Comparison of ENCODE assay signal across 16 cellular contexts in the genomic region with DNA sequence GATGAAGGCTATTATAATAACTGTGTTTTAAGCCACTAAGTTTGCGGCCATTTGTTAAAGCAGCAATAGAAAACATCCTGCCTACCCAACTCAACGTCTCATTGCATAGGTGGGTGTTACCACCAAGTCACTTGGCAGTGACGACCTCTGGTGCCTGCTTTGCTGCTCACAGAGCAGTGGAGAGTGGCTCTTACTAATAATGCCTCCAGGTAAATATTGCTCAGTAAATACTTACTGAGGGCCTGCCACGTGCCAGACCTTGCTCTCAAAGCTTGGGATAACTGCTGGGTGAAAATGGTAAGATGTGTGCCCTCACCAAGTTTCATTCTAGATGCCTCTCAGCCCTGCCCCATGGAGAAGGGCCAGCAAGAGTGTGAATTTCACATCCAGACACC. TPM values are rescaled to one million over a fixed set of nuclear protein-coding genes. Genes with fewer than 3 reads are reported as not detected.
DNase-seq lines count a peak whose midpoint lies in the region; ATAC-seq, FAIRE-seq and TF ChIP-seq lines count a peak whose summit lies in the region.
"Had no signal": no experiment of that assay in that cellular context is flagged by ENCODE, and none has a peak within 500 bp of the region (broad histone marks: within the 10 kb centered on the region; RNA-seq: fewer than 3 reads in every experiment).

No MANE protein-coding gene starts in this region.

- peak; percentile 6 for TF ChIP-seq CTCF in bronchial epithelial cell (IDR thresholded peaks at IDR 0.05; ENCODE audit: insufficient read depth, low read length, severe bottlenecking)

- no CpG with 5 or more reads among the region's 4 CpGs for WGBS in neuronal stem cell (ENCODE audit: extremely low coverage in 2 of 2, insufficient read length in 2 of 2, insufficient replicate concordance in 1 of 2), 2 donors

- no peak overlapping the region for H2AK5ac ChIP-seq in neuronal stem cell (ENCODE audit: low read depth, low read length)

- no peak overlapping the region for H2BK5ac ChIP-seq in neuronal stem cell (ENCODE audit: low read length)

- no peak overlapping the region for H4K8ac ChIP-seq in neuronal stem cell (ENCODE audit: low read depth, low read length)

- H3K4me2 ChIP-seq in neuronal stem cell (ENCODE audit: insufficient read depth, low read length, poor library complexity, severe bottlenecking), result no peak overlapping the region

- no peak overlapping the region for H3K18ac ChIP-seq in neuronal stem cell (ENCODE audit: low read length)

- no peak overlapping the region for H3K23ac ChIP-seq in neuronal stem cell (ENCODE audit: low read depth, low read length, poor library complexity)

- H3K27me3 ChIP-seq in bronchial epithelial cell (ENCODE audit: control insufficient read depth, insufficient read depth, low read length) (no peaks in the 10 kb centered on the region), mucosa of rectum (ENCODE audit: control insufficient read depth in 2 of 2, insufficient read depth in 2 of 2, low read length in 2 of 2) (no peaks in the 10 kb centered on the region), neuronal stem cell (ENCODE audit: control insufficient read depth in 3 of 3, insufficient read depth in 3 of 3, low read depth in 1 of 3, low read length in 3 of 3) (no peaks in the 10 kb centered on the region)
- H3K27me3 ChIP-seq: gastrocnemius medialis, SJSA1 had no signal

- H2BK12ac ChIP-seq in neuronal stem cell (ENCODE audit: low read length), result no peak overlapping the region

- H3K9me3 ChIP-seq in mucosa of rectum (ENCODE audit: control insufficient read depth in 2 of 2, low read length in 2 of 2) (no peaks in the 10 kb centered on the region), neuronal stem cell (replicated peaks in 1 of 2; ENCODE audit: control insufficient read depth in 2 of 2, insufficient read depth in 1 of 2, low read depth in 1 of 2, low read length in 2 of 2) (no peaks in the 10 kb centered on the region)
- H3K9me3 ChIP-seq: gastrocnemius medialis, SJSA1, thoracic aorta had no signal

- no peaks in the 10 kb centered on the region for H3K79me1 ChIP-seq in neuronal stem cell (ENCODE audit: low read depth, low read length)

- no peak overlapping the region for H2BK15ac ChIP-seq in neuronal stem cell (ENCODE audit: low read length)

- H2BK120ac ChIP-seq in neuronal stem cell (ENCODE audit: low read depth, low read length), result no peak overlapping the region

- H4K91ac ChIP-seq in neuronal stem cell (ENCODE audit: low read depth, low read length, poor library complexity), result no peak overlapping the region

- H3K9ac ChIP-seq in mucosa of rectum (ENCODE audit: low read depth in 1 of 2, low read length in 2 of 2), result no peak overlapping the region
- no peak overlapping the region for H3K9ac ChIP-seq in neuronal stem cell (ENCODE audit: low read depth, low read length, poor library complexity)

- H3K36me3 ChIP-seq in bronchial epithelial cell (ENCODE audit: control insufficient read depth, insufficient read depth, low read length) (no peaks in the 10 kb centered on the region), mucosa of rectum (ENCODE audit: control insufficient read depth in 2 of 2, insufficient read depth in 2 of 2, low read length in 2 of 2) (no peaks in the 10 kb centered on the region), neuronal stem cell (replicated peaks in 1 of 2; ENCODE audit: control insufficient read depth in 2 of 2, insufficient read depth in 2 of 2, low read length in 2 of 2) (no peaks in the 10 kb centered on the region)
- H3K36me3 ChIP-seq: gastrocnemius medialis, SJSA1, thoracic aorta had no signal

- H2AFZ ChIP-seq in neuronal stem cell (ENCODE audit: low read length), result no peak overlapping the region

- DNase-seq in DMS53 (lab: John Stamatoyannopoulos, UW), result peak; percentile 71
- peak; percentile 69 for DNase-seq in NCI-H2029 (lab: John Stamatoyannopoulos, UW)
- DNase-seq in bronchial epithelial cell (ENCODE audit: low read depth), result peak; percentile 61
- no peak for DNase-seq in SKM-1 treated with dmso at 0.1 percent for 144 hours (lab: John Stamatoyannopoulos, UW; ENCODE audit: unreplicated experiment)
- no peak for DNase-seq in neuronal stem cell (ENCODE audit: low spot score)
- DNase-seq in activated T-cell treated with anti-CD3 and anti-CD28 coated beads for 4 hours, result no peak
- DNase-seq: activated CD8-positive, alpha-beta memory T cell treated with anti-CD3 and anti-CD28 coated beads, Interleukin-2, amount 50 U/mL, for 48 hours; aorta; effector CD4-positive, alpha-beta T cell; gastrocnemius medialis; NCI-H1092; NCI-H526 treated with DMSO at 0.1 percent for 48 hours had no signal

- no peak for ATAC-seq in HG02759 (IDR thresholded peaks at IDR 0.05; ENCODE audit: unreplicated experiment)
- ATAC-seq: gastrocnemius medialis had no signal

- no peak overlapping the region for H3K14ac ChIP-seq in neuronal stem cell (ENCODE audit: low read length)

- H3K27ac ChIP-seq in mucosa of rectum (ENCODE audit: low read depth in 2 of 2, low read length in 2 of 2) (peak overlapping the region; percentile 45 to 56), neuronal stem cell (replicated peaks; ENCODE audit: low read length) (no peak overlapping the region)
- H3K27ac ChIP-seq: SJSA1, thoracic aorta had no signal

- FAIRE-seq in bronchial epithelial cell (lab: Jason Lieb, UNC), result no peak

- H3K4ac ChIP-seq in neuronal stem cell (ENCODE audit: low read length), result no peak overlapping the region

- H3K4me1 ChIP-seq in mucosa of rectum (ENCODE audit: control insufficient read depth in 2 of 2, insufficient read depth in 2 of 2, low read length in 2 of 2) (peaks cover 28 to 36% of the 10 kb centered on the region in 2 donors), neuronal stem cell (ENCODE audit: control insufficient read depth in 2 of 2, insufficient read depth in 1 of 2, low read depth in 1 of 2, low read length in 2 of 2) (peaks cover 4 to 18% of the 10 kb centered on the region in 2 donors)

- H3K4me3 ChIP-seq in bronchial epithelial cell (ENCODE audit: low read depth, low read length) (no peak overlapping the region), mucosa of rectum (ENCODE audit: low read length in 2 of 2) (no peak overlapping the region), neuronal stem cell (ENCODE audit: low read length in 2 of 2) (peak overlapping the region in 1 of 2 donors; percentile 34)
- H3K4me3 ChIP-seq: gastrocnemius medialis, SJSA1, thoracic aorta had no signal

RNA-seq across cellular contexts. Expression of a gene that starts 27.7 kb away (rescaled TPM):
- 191 and 390 TPM in 2 replicates for total RNA-seq in bronchial epithelial cell
- 18.3 TPM for polyA plus RNA-seq in neuronal stem cell (2013, experiment 1 of 2)
- 18.0 TPM for polyA plus RNA-seq in neuronal stem cell (2013, experiment 2 of 2)

Comparison
In these comparisons a context has a peak if more than half of its experiments do, and no peak if none do; other contexts are left out.
1. DNase-seq: peak in DMS53 (single experiment), NCI-H2029 (single experiment) and bronchial epithelial cell (single experiment); none in SKM-1 treated with dmso at 0.1 percent for 144 hours (single experiment), neuronal stem cell (single experiment) and activated T-cell treated with anti-CD3 and anti-CD28 coated beads for 4 hours (single experiment).